8 cellular contexts compared by ENCODE assay signal in genomic region chr17:80861892-80862291, GRCh38.
DNase-seq lines count a peak whose midpoint lies in the region; ATAC-seq and TF ChIP-seq lines count a peak whose summit lies in the region.

No MANE protein-coding gene starts in this region.

- ATAC-seq in GM18861 (IDR thresholded peaks at IDR 0.05; ENCODE audit: unreplicated experiment) = no peak
- no peak for ATAC-seq in HG02938 (IDR thresholded peaks at IDR 0.05; ENCODE audit: unreplicated experiment)

- H3K4me1 Mint-ChIP-seq in neural crest cell = peaks cover 14% of the 10 kb centered on the region

- H3K36me3 Mint-ChIP-seq in neural crest cell (ENCODE audit: low read depth) = peaks cover 10% of the 10 kb centered on the region

- H3K27me3 Mint-ChIP-seq in neural crest cell (ENCODE audit: low read depth) = no peaks in the 10 kb centered on the region

- no peak overlapping the region for H3K4me3 Mint-ChIP-seq in neural crest cell

- TF ChIP-seq CTCF in HFF-Myc (IDR thresholded peaks at IDR 0.05; ENCODE audit: low read depth, low read length, missing control alignments) (peak; percentile 23), neural crest cell (conservative IDR thresholded peaks at IDR 0.05) (peak; percentile 46)

- no peak overlapping the region for H3K27ac Mint-ChIP-seq in neural crest cell (ENCODE audit: unreplicated experiment)

- no peak overlapping the region for H3K4me3 ChIP-seq in HFF-Myc (replicated peaks; ENCODE audit: low read depth, low read length)

- no peaks in the 10 kb centered on the region for H3K9me3 Mint-ChIP-seq in neural crest cell

- DNase-seq in HFF-Myc (ENCODE audit: extremely low read depth, low read depth) (no peak), T-helper 2 cell (peak in 3 of 5 experiments; percentile 37 to 86 (median 43)), neural crest cell (ENCODE audit: low read depth, low spot score) (peak; percentile 30), amniotic stem cell (lab: John Stamatoyannopoulos, UW) (no peak), middle frontal gyrus (ENCODE audit: extremely low spot score, low spot score) (no peak)
- peak; percentile 28 for DNase-seq in central memory CD4-positive, alpha-beta T cell

Comparison
In these comparisons a context has a peak if more than half of its experiments do, and no peak if none do; other contexts are left out.
1. DNase-seq: peak in T-helper 2 cell (3 of 5), central memory CD4-positive, alpha-beta T cell (single experiment) and neural crest cell (single experiment); none in HFF-Myc (single experiment), amniotic stem cell (single experiment) and middle frontal gyrus (single experiment).